1 cellular context compared by ENCODE assay signal in the genomic region with DNA sequence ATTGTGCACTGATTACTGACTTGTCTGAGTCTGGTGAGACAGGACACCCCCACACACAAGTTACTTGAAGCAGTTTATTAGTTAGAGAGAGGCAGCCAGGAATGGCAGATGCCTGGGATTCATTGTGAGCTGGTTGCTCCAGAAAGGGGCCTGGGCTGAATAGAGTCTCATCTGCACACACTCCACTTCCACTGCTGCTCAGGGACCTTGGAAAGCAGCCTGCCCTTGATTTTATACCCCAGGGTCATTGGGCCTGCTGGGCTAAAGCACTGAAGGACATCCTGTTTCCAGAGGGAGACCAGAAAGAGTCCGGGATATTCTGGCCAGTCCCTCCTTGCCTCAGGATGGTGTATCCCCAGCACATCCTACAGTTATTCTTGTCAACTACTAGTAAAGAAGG.
TF ChIP-seq lines count a peak whose summit lies in the region.

No MANE protein-coding gene starts in this region.

TF ChIP-seq in H1, 55 proteins besides CTCF, POLR2A, EP300 and RAD21:
- TF ChIP-seq JUN (IDR thresholded peaks at IDR 0.05; ENCODE audit: low read depth, low read length): no peak
- no peak for TF ChIP-seq TBP (IDR thresholded peaks at IDR 0.05; ENCODE audit: low read depth, low read length)
- TF ChIP-seq CBX5 (IDR thresholded peaks at IDR 0.05; ENCODE audit: low read depth, low read length): no peak
- TF ChIP-seq SRF (IDR thresholded peaks at IDR 0.05; ENCODE audit: low read depth, low read length): no peak
- TF ChIP-seq, protein P1, sequence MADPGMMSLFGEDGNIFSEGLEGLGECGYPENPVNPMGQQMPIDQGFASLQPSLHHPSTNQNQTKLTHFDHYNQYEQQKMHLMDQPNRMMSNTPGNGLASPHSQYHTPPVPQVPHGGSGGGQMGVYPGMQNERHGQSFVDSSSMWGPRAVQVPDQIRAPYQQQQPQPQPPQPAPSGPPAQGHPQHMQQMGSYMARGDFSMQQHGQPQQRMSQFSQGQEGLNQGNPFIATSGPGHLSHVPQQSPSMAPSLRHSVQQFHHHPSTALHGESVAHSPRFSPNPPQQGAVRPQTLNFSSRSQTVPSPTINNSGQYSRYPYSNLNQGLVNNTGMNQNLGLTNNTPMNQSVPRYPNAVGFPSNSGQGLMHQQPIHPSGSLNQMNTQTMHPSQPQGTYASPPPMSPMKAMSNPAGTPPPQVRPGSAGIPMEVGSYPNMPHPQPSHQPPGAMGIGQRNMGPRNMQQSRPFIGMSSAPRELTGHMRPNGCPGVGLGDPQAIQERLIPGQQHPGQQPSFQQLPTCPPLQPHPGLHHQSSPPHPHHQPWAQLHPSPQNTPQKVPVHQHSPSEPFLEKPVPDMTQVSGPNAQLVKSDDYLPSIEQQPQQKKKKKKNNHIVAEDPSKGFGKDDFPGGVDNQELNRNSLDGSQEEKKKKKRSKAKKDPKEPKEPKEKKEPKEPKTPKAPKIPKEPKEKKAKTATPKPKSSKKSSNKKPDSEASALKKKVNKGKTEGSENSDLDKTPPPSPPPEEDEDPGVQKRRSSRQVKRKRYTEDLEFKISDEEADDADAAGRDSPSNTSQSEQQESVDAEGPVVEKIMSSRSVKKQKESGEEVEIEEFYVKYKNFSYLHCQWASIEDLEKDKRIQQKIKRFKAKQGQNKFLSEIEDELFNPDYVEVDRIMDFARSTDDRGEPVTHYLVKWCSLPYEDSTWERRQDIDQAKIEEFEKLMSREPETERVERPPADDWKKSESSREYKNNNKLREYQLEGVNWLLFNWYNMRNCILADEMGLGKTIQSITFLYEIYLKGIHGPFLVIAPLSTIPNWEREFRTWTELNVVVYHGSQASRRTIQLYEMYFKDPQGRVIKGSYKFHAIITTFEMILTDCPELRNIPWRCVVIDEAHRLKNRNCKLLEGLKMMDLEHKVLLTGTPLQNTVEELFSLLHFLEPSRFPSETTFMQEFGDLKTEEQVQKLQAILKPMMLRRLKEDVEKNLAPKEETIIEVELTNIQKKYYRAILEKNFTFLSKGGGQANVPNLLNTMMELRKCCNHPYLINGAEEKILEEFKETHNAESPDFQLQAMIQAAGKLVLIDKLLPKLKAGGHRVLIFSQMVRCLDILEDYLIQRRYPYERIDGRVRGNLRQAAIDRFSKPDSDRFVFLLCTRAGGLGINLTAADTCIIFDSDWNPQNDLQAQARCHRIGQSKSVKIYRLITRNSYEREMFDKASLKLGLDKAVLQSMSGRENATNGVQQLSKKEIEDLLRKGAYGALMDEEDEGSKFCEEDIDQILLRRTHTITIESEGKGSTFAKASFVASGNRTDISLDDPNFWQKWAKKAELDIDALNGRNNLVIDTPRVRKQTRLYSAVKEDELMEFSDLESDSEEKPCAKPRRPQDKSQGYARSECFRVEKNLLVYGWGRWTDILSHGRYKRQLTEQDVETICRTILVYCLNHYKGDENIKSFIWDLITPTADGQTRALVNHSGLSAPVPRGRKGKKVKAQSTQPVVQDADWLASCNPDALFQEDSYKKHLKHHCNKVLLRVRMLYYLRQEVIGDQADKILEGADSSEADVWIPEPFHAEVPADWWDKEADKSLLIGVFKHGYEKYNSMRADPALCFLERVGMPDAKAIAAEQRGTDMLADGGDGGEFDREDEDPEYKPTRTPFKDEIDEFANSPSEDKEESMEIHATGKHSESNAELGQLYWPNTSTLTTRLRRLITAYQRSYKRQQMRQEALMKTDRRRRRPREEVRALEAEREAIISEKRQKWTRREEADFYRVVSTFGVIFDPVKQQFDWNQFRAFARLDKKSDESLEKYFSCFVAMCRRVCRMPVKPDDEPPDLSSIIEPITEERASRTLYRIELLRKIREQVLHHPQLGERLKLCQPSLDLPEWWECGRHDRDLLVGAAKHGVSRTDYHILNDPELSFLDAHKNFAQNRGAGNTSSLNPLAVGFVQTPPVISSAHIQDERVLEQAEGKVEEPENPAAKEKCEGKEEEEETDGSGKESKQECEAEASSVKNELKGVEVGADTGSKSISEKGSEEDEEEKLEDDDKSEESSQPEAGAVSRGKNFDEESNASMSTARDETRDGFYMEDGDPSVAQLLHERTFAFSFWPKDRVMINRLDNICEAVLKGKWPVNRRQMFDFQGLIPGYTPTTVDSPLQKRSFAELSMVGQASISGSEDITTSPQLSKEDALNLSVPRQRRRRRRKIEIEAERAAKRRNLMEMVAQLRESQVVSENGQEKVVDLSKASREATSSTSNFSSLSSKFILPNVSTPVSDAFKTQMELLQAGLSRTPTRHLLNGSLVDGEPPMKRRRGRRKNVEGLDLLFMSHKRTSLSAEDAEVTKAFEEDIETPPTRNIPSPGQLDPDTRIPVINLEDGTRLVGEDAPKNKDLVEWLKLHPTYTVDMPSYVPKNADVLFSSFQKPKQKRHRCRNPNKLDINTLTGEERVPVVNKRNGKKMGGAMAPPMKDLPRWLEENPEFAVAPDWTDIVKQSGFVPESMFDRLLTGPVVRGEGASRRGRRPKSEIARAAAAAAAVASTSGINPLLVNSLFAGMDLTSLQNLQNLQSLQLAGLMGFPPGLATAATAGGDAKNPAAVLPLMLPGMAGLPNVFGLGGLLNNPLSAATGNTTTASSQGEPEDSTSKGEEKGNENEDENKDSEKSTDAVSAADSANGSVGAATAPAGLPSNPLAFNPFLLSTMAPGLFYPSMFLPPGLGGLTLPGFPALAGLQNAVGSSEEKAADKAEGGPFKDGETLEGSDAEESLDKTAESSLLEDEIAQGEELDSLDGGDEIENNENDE (IDR thresholded peaks at IDR 0.05; ENCODE audit: insufficient replicate concordance, low read length): no peak
- TF ChIP-seq TEAD4 (IDR thresholded peaks at IDR 0.05; ENCODE audit: low read depth, low read length): no peak
- TF ChIP-seq BACH1 (IDR thresholded peaks at IDR 0.05; ENCODE audit: low read length): no peak
- no peak for TF ChIP-seq RNF2 (IDR thresholded peaks at IDR 0.05; ENCODE audit: borderline replicate concordance, low read depth, low read length, missing control alignments, poor library complexity, severe bottlenecking)
- no peak for TF ChIP-seq ZNF274 (IDR thresholded peaks at IDR 0.05; ENCODE audit: borderline replicate concordance, extremely low read depth, low read length)
- TF ChIP-seq, protein P2, sequence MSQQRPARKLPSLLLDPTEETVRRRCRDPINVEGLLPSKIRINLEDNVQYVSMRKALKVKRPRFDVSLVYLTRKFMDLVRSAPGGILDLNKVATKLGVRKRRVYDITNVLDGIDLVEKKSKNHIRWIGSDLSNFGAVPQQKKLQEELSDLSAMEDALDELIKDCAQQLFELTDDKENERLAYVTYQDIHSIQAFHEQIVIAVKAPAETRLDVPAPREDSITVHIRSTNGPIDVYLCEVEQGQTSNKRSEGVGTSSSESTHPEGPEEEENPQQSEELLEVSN (IDR thresholded peaks at IDR 0.05): no peak
- no peak for TF ChIP-seq NRF1 (IDR thresholded peaks at IDR 0.05; ENCODE audit: low read depth, low read length)
